In genomic region chr19:14112809-14113385, GRCh38 we compare ENCODE assay signal across 12 cellular contexts. TPM values are rescaled to one million over a fixed set of nuclear protein-coding genes. Genes with fewer than 3 reads are reported as not detected.
DNase-seq lines count a peak whose midpoint lies in the region; ATAC-seq and TF ChIP-seq lines count a peak whose summit lies in the region.
"Had no signal": no experiment of that assay in that cellular context is flagged by ENCODE, and none has a peak within 500 bp of the region (broad histone marks: within the 10 kb centered on the region; RNA-seq: fewer than 3 reads in every experiment).

No MANE protein-coding gene starts in this region.

- H3K4ac ChIP-seq in mesendoderm (ENCODE audit: low read depth, low read length): no peak overlapping the region

- H2AFZ ChIP-seq in Karpas-422 (ENCODE audit: low read length): no peak overlapping the region

- H3K18ac ChIP-seq in mesendoderm (ENCODE audit: low read length): no peak overlapping the region

- WGBS in mesendoderm (ENCODE audit: extremely low coverage, insufficient coverage, low lambda C conversion rate): no CpG with 5 or more reads among the region's 12 CpGs

- no peak overlapping the region for H2BK15ac ChIP-seq in mesendoderm (replicated peaks; ENCODE audit: low read depth)

- no peak overlapping the region for H3K23ac ChIP-seq in mesendoderm (ENCODE audit: low read length)

- H3K4me2 ChIP-seq in Karpas-422 (ENCODE audit: low read depth, low read length, poor library complexity, severe bottlenecking): peak overlapping the region; percentile 74
- H3K4me2 ChIP-seq in mesendoderm (ENCODE audit: low read length): no peak overlapping the region

- H3K27ac ChIP-seq in Karpas-422 (ENCODE audit: low read length) (no peak overlapping the region), mesendoderm (ENCODE audit: low read depth, low read length) (no peak overlapping the region), thoracic aorta (peak overlapping the region; percentile 90 to 94)
- H3K27ac ChIP-seq: brain microvascular endothelial cell had no signal

- no peak overlapping the region for H2BK120ac ChIP-seq in mesendoderm (ENCODE audit: low read depth, low read length)

- H3K9ac ChIP-seq in Karpas-422 (ENCODE audit: low read length) (peak overlapping the region; percentile 75), mesendoderm (ENCODE audit: low read length) (peak overlapping the region; percentile 24)

- peaks cover 4% of the 10 kb centered on the region for H3K79me1 ChIP-seq in mesendoderm (ENCODE audit: low read length)

- H3K4me1 ChIP-seq in Karpas-422 (ENCODE audit: low read length) (peaks cover 32% of the 10 kb centered on the region), mesendoderm (ENCODE audit: control insufficient read depth, low read depth, low read length) (peaks cover 9% of the 10 kb centered on the region), thoracic aorta (ENCODE audit: control insufficient read depth in 1 of 2, low read depth in 2 of 2) (peaks cover 55 to 84% of the 10 kb centered on the region in 2 donors)

- H3K79me2 ChIP-seq in Karpas-422 (ENCODE audit: low read length) (peaks cover 55% of the 10 kb centered on the region), mesendoderm (ENCODE audit: control insufficient read depth, insufficient read depth, low read length) (no peaks in the 10 kb centered on the region)

- TF ChIP-seq CTCF in thoracic aorta (IDR thresholded peaks at IDR 0.05): no peak

- peak; percentile 32 for DNase-seq in Karpas-422
- DNase-seq in dermis blood vessel endothelial cell: peak; percentile 36
- DNase-seq in mesendoderm: no peak
- DNase-seq in thoracic aorta (ENCODE audit: low spot score): no peak
- DNase-seq in activated CD4-positive, CD25-positive, alpha-beta regulatory T cell treated with anti-CD3 and anti-CD28 coated beads, Interleukin-2, amount 50 U/mL, for 72 hours: no peak
- DNase-seq in iPS-NIHi11 (ENCODE audit: low spot score): no peak
- DNase-seq: activated CD4-positive, CD25-positive, alpha-beta regulatory T cell; brain microvascular endothelial cell; NCI-H510A; stimulated activated CD4-positive, alpha-beta T cell treated with anti-CD3 and anti-CD28 coated beads, Interleukin-4, amount 100 ng/mL, for 4 hours had no signal

- H4K5ac ChIP-seq in mesendoderm (ENCODE audit: low read length): no peak overlapping the region

- no peaks in the 10 kb centered on the region for H3K27me3 ChIP-seq in Karpas-422 (ENCODE audit: low read length)
- no peaks in the 10 kb centered on the region for H3K27me3 ChIP-seq in mesendoderm (ENCODE audit: insufficient read depth, low read length, poor library complexity)
- H3K27me3 ChIP-seq in thoracic aorta (replicated peaks; ENCODE audit: insufficient read depth): no peaks in the 10 kb centered on the region
- H3K27me3 ChIP-seq: brain microvascular endothelial cell had no signal

- H3K56ac ChIP-seq in mesendoderm (ENCODE audit: low read length): peak overlapping the region; percentile 59

- H3K36me3 ChIP-seq in Karpas-422 (ENCODE audit: insufficient read depth, low read length) (no peaks in the 10 kb centered on the region), mesendoderm (ENCODE audit: control insufficient read depth, insufficient read depth, low read length) (no peaks in the 10 kb centered on the region), thoracic aorta (no peaks in the 10 kb centered on the region)
- H3K36me3 ChIP-seq: brain microvascular endothelial cell had no signal

- H2AK5ac ChIP-seq in mesendoderm (ENCODE audit: low read length): no peak overlapping the region

- no peak overlapping the region for H4K8ac ChIP-seq in mesendoderm (ENCODE audit: low read depth, low read length)

- H3K4me3 ChIP-seq in Karpas-422 (ENCODE audit: low read length) (peak overlapping the region; percentile 70; the same call in 1 of the 2 replicates), mesendoderm (ENCODE audit: low read length) (no peak overlapping the region), thoracic aorta (peak overlapping the region; percentile 58)

- peak overlapping the region; percentile 23 for H2BK5ac ChIP-seq in mesendoderm (ENCODE audit: low read length)

- no peak for ATAC-seq in thoracic aorta (ENCODE audit: insufficient number of reproducible peaks, low FRiP score, low read depth)
- ATAC-seq in HG02798 (IDR thresholded peaks at IDR 0.05; ENCODE audit: poor library complexity, unreplicated experiment): no peak
- no peak for ATAC-seq in GM19351 (IDR thresholded peaks at IDR 0.05; ENCODE audit: unreplicated experiment)

- H4K20me1 ChIP-seq in Karpas-422 (ENCODE audit: insufficient read depth, low read depth, low read length): 0 out of 2 replicates have a peak, but pooled peaks cover 4% of the 10 kb centered on the region

- H3K9me3 ChIP-seq in Karpas-422 (ENCODE audit: low read length) (no peaks in the 10 kb centered on the region), thoracic aorta (no peaks in the 10 kb centered on the region)

- no peaks in the 10 kb centered on the region for H3K9me2 ChIP-seq in Karpas-422 (replicated peaks; ENCODE audit: insufficient read depth, low read length)

RNA-seq across cellular contexts. Expression of gene PRKACA, which starts 4.7 kb away (rescaled TPM):
- 24.0 and 26.5 TPM in 2 replicates for total RNA-seq in Karpas-422 (2014; rRNA removed; shearing (Covaris generic); ENCODE audit: low replicate concordance)
- 42.7 and 92.6 TPM in 2 replicates for total RNA-seq in dermis blood vessel endothelial cell
- 38.0 TPM for polyA plus RNA-seq in mesendoderm (2013, experiment 1 of 2)
- polyA plus RNA-seq in mesendoderm (2013, experiment 2 of 2): 37.6 TPM
- 100 to 1,000 TPM in 1 of 2 donors, 10 to 100 TPM in 1; 93.2 to 107 TPM for total RNA-seq in thoracic aorta

RNA-seq across cellular contexts. Expression of gene SAMD1, which starts 22.3 kb away (rescaled TPM):
- 31.8 and 81.5 TPM in 2 replicates for total RNA-seq in Karpas-422 (2014; rRNA removed; shearing (Covaris generic); ENCODE audit: low replicate concordance)
- 22.3 and 25.2 TPM in 2 replicates for total RNA-seq in dermis blood vessel endothelial cell
- 50.8 TPM for polyA plus RNA-seq in mesendoderm (2013, experiment 1 of 2)
- polyA plus RNA-seq in mesendoderm (2013, experiment 2 of 2): 57.8 TPM
- 10 to 100 TPM in 1 of 2 donors, 1 to 10 TPM in 1; 8.9 to 27.5 TPM for total RNA-seq in thoracic aorta

RNA-seq across cellular contexts. Expression of gene ASF1B, which starts 23.5 kb away (rescaled TPM):
- 27.1 and 34.9 TPM in 2 replicates for total RNA-seq in Karpas-422 (2014; rRNA removed; shearing (Covaris generic); ENCODE audit: low replicate concordance)
- total RNA-seq in dermis blood vessel endothelial cell (11.4 and 26.8 TPM in 2 replicates), thoracic aorta (1 to 10 TPM in 1 of 2 donors, under 1 TPM in 1; 0.14 to 1.1 TPM)
- 18.8 TPM for polyA plus RNA-seq in mesendoderm (2013, experiment 1 of 2)
- polyA plus RNA-seq in mesendoderm (2013, experiment 2 of 2): 18.1 TPM

RNA-seq across cellular contexts. Expression of gene C19orf67, which starts 27.3 kb away (rescaled TPM):
- 0.37 and 2.8 TPM in 2 replicates for total RNA-seq in Karpas-422 (2014; rRNA removed; shearing (Covaris generic); ENCODE audit: low replicate concordance)
- total RNA-seq in dermis blood vessel endothelial cell (not detected in 2 replicates), thoracic aorta (not detected)
- not detected for polyA plus RNA-seq in mesendoderm (2013, experiment 1 of 2)
- polyA plus RNA-seq in mesendoderm (2013, experiment 2 of 2): 0.10 TPM

RNA-seq across cellular contexts. Expression of gene MISP3, which starts 40.3 kb away (rescaled TPM):
- 0.71 and 4.2 TPM in 2 replicates for total RNA-seq in Karpas-422 (2014; rRNA removed; shearing (Covaris generic); ENCODE audit: low replicate concordance)
- total RNA-seq in dermis blood vessel endothelial cell (under 0.01 and 0.19 TPM in 2 replicates), thoracic aorta (1 to 10 TPM; 1.7 to 2.7 TPM)
- 0.08 TPM for polyA plus RNA-seq in mesendoderm (2013, experiment 1 of 2)
- 0.10 TPM for polyA plus RNA-seq in mesendoderm (2013, experiment 2 of 2)

Comparison
In these comparisons a context has a peak if more than half of its experiments do, and no peak if none do; other contexts are left out.
1. DNase-seq: peak in Karpas-422 (single experiment) and dermis blood vessel endothelial cell (single experiment); none in mesendoderm (single experiment), thoracic aorta (single experiment), activated CD4-positive, CD25-positive, alpha-beta regulatory T cell treated with anti-CD3 and anti-CD28 coated beads, Interleukin-2, amount 50 U/mL, for 72 hours (single experiment) and iPS-NIHi11 (single experiment).
2. H3K27ac ChIP-seq: peak in thoracic aorta (2 of 2); none in Karpas-422 (single experiment) and mesendoderm (single experiment).